14 cellular contexts compared by ENCODE assay signal in the genomic region with DNA sequence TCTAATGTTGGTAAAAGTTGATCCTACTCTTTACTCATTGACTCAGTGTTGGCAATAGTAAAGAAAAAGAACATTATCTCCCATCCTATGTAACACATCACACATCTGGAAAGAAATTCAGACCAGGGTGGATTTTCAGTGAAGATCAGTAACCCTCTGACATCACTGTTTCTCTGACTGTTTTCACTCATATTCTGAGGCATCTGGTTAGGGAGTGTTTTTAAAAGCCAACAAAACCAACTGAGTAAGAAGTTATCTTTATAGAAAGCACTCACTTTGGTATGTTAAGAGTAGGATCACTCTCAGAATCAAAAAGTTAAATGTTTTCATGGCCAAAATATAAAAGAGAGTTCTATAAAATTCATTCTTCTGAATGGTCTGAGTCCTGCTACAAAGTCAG.
"Had no signal": no experiment of that assay in that cellular context is flagged by ENCODE, and none has a peak within 500 bp of the region (broad histone marks: within the 10 kb centered on the region; RNA-seq: fewer than 3 reads in every experiment).

No MANE protein-coding gene starts in this region.

- H3K4me3 Mint-ChIP-seq: immature natural killer cell; naive thymus-derived CD4-positive, alpha-beta T cell had no signal

- H3K36me3 ChIP-seq: colonic mucosa, prostate gland had no signal

- H3K27ac ChIP-seq: colonic mucosa, lower lobe of right lung, prostate gland, right lobe of liver had no signal

- H3K27ac Mint-ChIP-seq: immature natural killer cell; naive thymus-derived CD4-positive, alpha-beta T cell had no signal

- H3K4me3 ChIP-seq: colonic mucosa, lower lobe of right lung, prostate gland, right lobe of liver had no signal

- H3K4me1 Mint-ChIP-seq: immature natural killer cell; naive thymus-derived CD4-positive, alpha-beta T cell had no signal

- H3K27me3 ChIP-seq: colonic mucosa, right lobe of liver had no signal

- H3K9me3 ChIP-seq: colonic mucosa, lower lobe of right lung, prostate gland, right lobe of liver had no signal

- DNase-seq: activated CD4-positive, alpha-beta T cell treated with anti-CD3 and anti-CD28 coated beads, Interleukin-2, amount 50 U/mL, for 4 hours; activated CD4-positive, CD25-positive, alpha-beta regulatory T cell treated with anti-CD3 and anti-CD28 coated beads, Interleukin-2, amount 50 U/mL, for 72 hours; activated naive CD4-positive, alpha-beta T cell; colonic mucosa; effector memory CD4-positive, alpha-beta T cell; glutamatergic neuron; immature natural killer cell; lower lobe of right lung; naive thymus-derived CD4-positive, alpha-beta T cell; nucleus accumbens; right lobe of liver; stimulated activated CD8-positive, alpha-beta memory T cell treated with anti-CD3 and anti-CD28 coated beads, Interleukin-4, amount 100 ng/mL, for 48 hours; stimulated activated naive CD8-positive, alpha-beta T cell treated with anti-CD3 and anti-CD28 coated beads, Interleukin-15, Interleukin-2, amounts not matched to agents 100 U/mL and 50 U/mL, for 24 hours had no signal

- H3K9me3 Mint-ChIP-seq: immature natural killer cell; naive thymus-derived CD4-positive, alpha-beta T cell had no signal

- ATAC-seq: lower lobe of right lung; naive thymus-derived CD4-positive, alpha-beta T cell; right lobe of liver; stimulated activated naive CD8-positive, alpha-beta T cell treated with anti-CD3 and anti-CD28 coated beads, Interleukin-15, Interleukin-2, amounts not matched to agents 100 U/mL and 50 U/mL, for 24 hours had no signal

- H3K4me1 ChIP-seq: colonic mucosa, lower lobe of right lung, prostate gland, right lobe of liver had no signal
